ENCODE assay signal across 9 cellular contexts in genomic region chr17:75667825-75668224, GRCh38. TPM values are rescaled to one million over a fixed set of nuclear protein-coding genes. Genes with fewer than 3 reads are reported as not detected.
DNase-seq lines count a peak whose midpoint lies in the region; ATAC-seq and TF ChIP-seq lines count a peak whose summit lies in the region.
"Had no signal": no experiment of that assay in that cellular context is flagged by ENCODE, and none has a peak within 500 bp of the region (broad histone marks: within the 10 kb centered on the region; RNA-seq: fewer than 3 reads in every experiment).

No MANE protein-coding gene starts in this region.

- H3K36me3 ChIP-seq in CD4-positive, alpha-beta memory T cell (ENCODE audit: insufficient read depth, low read length), result peaks cover 29% of the 10 kb centered on the region
- H3K36me3 ChIP-seq in Panc1 (ENCODE audit: control insufficient read depth, insufficient read depth, low read length) (peaks cover 37% of the 10 kb centered on the region), rectal smooth muscle tissue (ENCODE audit: control insufficient read depth, insufficient read depth, low read length) (peaks cover 22% of the 10 kb centered on the region)

- H3K27me3 ChIP-seq in CD4-positive, alpha-beta memory T cell (ENCODE audit: insufficient read depth, low read length), result no peaks in the 10 kb centered on the region
- H3K27me3 ChIP-seq in Panc1 (ENCODE audit: control insufficient read depth, insufficient read depth, low read length) (no peaks in the 10 kb centered on the region), rectal smooth muscle tissue (ENCODE audit: control insufficient read depth, insufficient read depth, low read length) (no peaks in the 10 kb centered on the region)

- POLR2A ChIA-PET in CD4-positive, alpha-beta memory T cell (lab: Charles Lee; ENCODE audit: partially characterized antibody), result interaction anchor here (0.6 to 2.4 kb wide), 10 partner anchors 9 to 931 kb away, joined by 3 to 12 read pairs (median 4); partner anchors contain the start of genes MIF4GD, RAB37 and WBP2
- POLR2A ChIA-PET in Panc1 (lab: Charles Lee), result interaction anchor here (0.5 to 0.7 kb wide), 2 partner anchors 80 to 119 kb away, joined by 3 to 8 read pairs; no protein-coding TSS in a partner anchor

- peak overlapping the region; percentile 95 for H3K27ac ChIP-seq in CD4-positive, alpha-beta memory T cell (ENCODE audit: low read depth, low read length)
- H3K27ac ChIP-seq in Panc1 (ENCODE audit: low read length) (peak overlapping the region; percentile 97), rectal smooth muscle tissue (ENCODE audit: low read depth, low read length) (peak overlapping the region; percentile 87)

- no peak overlapping the region for H3K4me3 Mint-ChIP-seq in CD4-positive, alpha-beta memory T cell
- H3K4me3 Mint-ChIP-seq: mesothelial cell of epicardium had no signal

- CTCF ChIA-PET in CD4-positive, alpha-beta memory T cell (lab: Charles Lee; ENCODE audit: partially characterized antibody), result interaction anchor here (1.1 to 4.0 kb wide), 6 partner anchors 10 to 209 kb away, joined by 3 to 27 read pairs (median 8); partner anchors contain the start of gene SMIM5
- CTCF ChIA-PET in Panc1 (lab: Charles Lee), result interaction anchor here (1.7 kb wide), 1 partner anchor 80 kb away, joined by 5 read pairs; no protein-coding TSS in a partner anchor

- intact Hi-C loops in CD4-positive, alpha-beta memory T cell (cut with micrococcal nuclease), result loop anchor here (2.0 kb wide), 1 partner anchor 621 kb away; the partner anchor contains the start of genes ATP5PD and KCTD2
- intact Hi-C loops in Panc1 (cut with micrococcal nuclease; ENCODE audit: unreplicated experiment) (no loop called here), left colon (cut with DNase I, micrococcal nuclease) (no loop called here)

- H3K9me3 Mint-ChIP-seq in CD4-positive, alpha-beta memory T cell, result no peaks in the 10 kb centered on the region
- H3K9me3 Mint-ChIP-seq: mesothelial cell of epicardium had no signal

- H3K4me1 Mint-ChIP-seq in CD4-positive, alpha-beta memory T cell, result peaks cover 14 to 20% (median 17%) of the 10 kb centered on the region in 4 donors

- DNase-seq in CD4-positive, alpha-beta memory T cell, result no peak
- DNase-seq in Panc1 (ENCODE audit: low read depth, low spot score) (no peak), fibroblast of the aortic adventitia (ENCODE audit: low read depth) (no peak), DMS 273 treated with DMSO at 0.1 percent for 48 hours (lab: John Stamatoyannopoulos, UW) (no peak), NCI-H187 (lab: John Stamatoyannopoulos, UW) (no peak), left colon (no peak)
- DNase-seq in stimulated activated CD4-positive, alpha-beta T cell treated with anti-CD3 and anti-CD28 coated beads, Interleukin-2, amount 100 ng/mL, for 24 hours, result no peak

- peak overlapping the region in 1 of 7 donors; percentile 72 for H3K27ac Mint-ChIP-seq in CD4-positive, alpha-beta memory T cell
- H3K27ac Mint-ChIP-seq: mesothelial cell of epicardium had no signal

- ATAC-seq in Panc1, result no peak
- ATAC-seq in left colon, result no peak

- BruUV-seq in Panc1 (replicated peaks; lab: Mats Ljungman, UMichigan), result no TSS peak

- peak overlapping the region; percentile 91 for H3K9ac ChIP-seq in rectal smooth muscle tissue (ENCODE audit: low read length)

- H3K4me1 ChIP-seq in CD4-positive, alpha-beta memory T cell (ENCODE audit: insufficient read depth, low read length), result peaks cover 25% of the 10 kb centered on the region
- H3K4me1 ChIP-seq in Panc1 (ENCODE audit: control insufficient read depth, insufficient read depth, low read length), result peaks cover 22% of the 10 kb centered on the region
- peaks cover 15% of the 10 kb centered on the region for H3K4me1 ChIP-seq in rectal smooth muscle tissue (ENCODE audit: control insufficient read depth, insufficient read depth, low read length)

- H3K36me3 Mint-ChIP-seq in CD4-positive, alpha-beta memory T cell, result peaks cover 31 to 45% of the 10 kb centered on the region in 2 donors

- H3K4me3 ChIP-seq in CD4-positive, alpha-beta memory T cell (ENCODE audit: low read length in 2 of 2), result peak overlapping the region; percentile 72 to 85
- H3K4me3 ChIP-seq in Panc1 (ENCODE audit: low read depth in 2 of 2, low read length in 2 of 2) (peak overlapping the region; percentile 97 to 98), fibroblast of the aortic adventitia (ENCODE audit: low read depth, low read length) (peak overlapping the region; percentile 99), rectal smooth muscle tissue (ENCODE audit: low read length) (peak overlapping the region; percentile 95)

- in situ Hi-C loops in Panc1 (cut with HindIII; ENCODE audit: low pct_unique_long_range_greater_than_20kb, low sequenced_read_pairs), result no loop called here

- H3K27me3 Mint-ChIP-seq in CD4-positive, alpha-beta memory T cell, result no peaks in the 10 kb centered on the region

- H3K9me3 ChIP-seq in CD4-positive, alpha-beta memory T cell (ENCODE audit: control insufficient read depth in 1 of 2, low read length in 2 of 2), result no peaks in the 10 kb centered on the region
- H3K9me3 ChIP-seq in Panc1 (ENCODE audit: control insufficient read depth, insufficient read depth, low read depth, low read length), result no peaks in the 10 kb centered on the region

- TF ChIP-seq CTCF in Panc1 (IDR thresholded peaks at IDR 0.05), result no peak
- TF ChIP-seq CTCF in fibroblast of the aortic adventitia (IDR thresholded peaks at IDR 0.05; ENCODE audit: insufficient read depth, low read length), result no peak

RNA-seq across cellular contexts. Expression of gene SAP30BP, which starts 0.7 kb away (rescaled TPM):
- total RNA-seq in CD4-positive, alpha-beta memory T cell, result 100 to 1,000 TPM; 115 to 119 TPM
- 10 to 100 TPM; 69.9 to 80.4 TPM for polyA plus RNA-seq in CD4-positive, alpha-beta memory T cell
- 138 TPM for total RNA-seq in Panc1 (2021; ENCODE audit: unreplicated experiment)
- polyA plus RNA-seq in Panc1 (2012; ENCODE audit: insufficient read length), result 89.8 TPM
- total RNA-seq in fibroblast of the aortic adventitia (ENCODE audit: low replicate concordance), result 45.8 and 93.8 TPM in 2 replicates
- total RNA-seq in left colon, result 10 to 100 TPM; 72.1 to 72.5 TPM

RNA-seq across cellular contexts. Expression of gene RECQL5, which starts 0.9 kb away (rescaled TPM):
- 10 to 100 TPM; 58.3 to 59.1 TPM for total RNA-seq in CD4-positive, alpha-beta memory T cell
- 10 to 100 TPM in 1 of 2 donors, 1 to 10 TPM in 1; 6.4 to 16.7 TPM for polyA plus RNA-seq in CD4-positive, alpha-beta memory T cell
- total RNA-seq in Panc1 (2021; ENCODE audit: unreplicated experiment) (46.1 TPM), fibroblast of the aortic adventitia (ENCODE audit: low replicate concordance) (17.6 and 22.2 TPM in 2 replicates), left colon (10 to 100 TPM; 23.2 to 27.0 TPM)
- 34.1 TPM for polyA plus RNA-seq in Panc1 (2012; ENCODE audit: insufficient read length)

RNA-seq across cellular contexts. Expression of gene SMIM5, which starts 34.6 kb away (rescaled TPM):
- not detected for total RNA-seq in CD4-positive, alpha-beta memory T cell
- not detected for polyA plus RNA-seq in CD4-positive, alpha-beta memory T cell
- total RNA-seq in Panc1 (2021; ENCODE audit: unreplicated experiment) (0.10 TPM), fibroblast of the aortic adventitia (ENCODE audit: low replicate concordance) (not detected in 2 replicates), left colon (10 to 100 TPM; 15.4 to 28.3 TPM)
- polyA plus RNA-seq in Panc1 (2012; ENCODE audit: insufficient read length), result 0.24 TPM

RNA-seq across cellular contexts. Expression of gene ITGB4, which starts 53.4 kb away (rescaled TPM):
- total RNA-seq in CD4-positive, alpha-beta memory T cell, result 1 to 10 TPM in 1 of 2 experiments, under 1 TPM in 1; 0.67 to 1.2 TPM
- polyA plus RNA-seq in CD4-positive, alpha-beta memory T cell, result under 1 TPM; 0.25 to 0.91 TPM
- total RNA-seq in Panc1 (2021; ENCODE audit: unreplicated experiment), result 100 TPM
- 115 TPM for polyA plus RNA-seq in Panc1 (2012; ENCODE audit: insufficient read length)
- total RNA-seq in fibroblast of the aortic adventitia (ENCODE audit: low replicate concordance), result 0.09 and 0.16 TPM in 2 replicates
- total RNA-seq in left colon, result 100 to 1,000 TPM; 252 to 318 TPM

Comparison
In these comparisons a context has a peak if more than half of its experiments do, and no peak if none do; other contexts are left out.
1. RNA of gene SMIM5, which starts 34.6 kb away (total RNA-seq): 15.4 to 28.3 TPM in left colon; not detected in CD4-positive, alpha-beta memory T cell, 0.10 TPM in Panc1 (single experiment) and not detected in fibroblast of the aortic adventitia; every median in the first group is over 10 times any median in the second.
2. Peak in every context shown above with its lines, with median percentiles within 50 percentile points of each other: H3K27ac ChIP-seq and H3K4me3 ChIP-seq.